7 cellular contexts compared by ENCODE assay signal in genomic region chr14:77037886-77038511, GRCh38. TPM values are rescaled to one million over a fixed set of nuclear protein-coding genes. Genes with fewer than 3 reads are reported as not detected.
A peak's percentile ranks its signal among the peaks of the same experiment; 100 is the strongest.
DNase-seq lines count a peak whose midpoint lies in the region; ATAC-seq, FAIRE-seq and TF ChIP-seq lines count a peak whose summit lies in the region.

No MANE protein-coding gene starts in this region.

- DNase-seq in IMR-90 (no peak), endothelial cell of umbilical vein (ENCODE audit: low read depth, low spot score) (peak; percentile 58), retina (peak; percentile 60), middle frontal gyrus (ENCODE audit: extremely low spot score, low spot score) (no peak), NCI-H1048 (lab: John Stamatoyannopoulos, UW) (no peak)
- peak; percentile 66 to 69 for DNase-seq in activated CD4-positive, alpha-beta T cell treated with anti-CD3 and anti-CD28 coated beads, Interleukin-2, amount 50 U/mL, for 48 hours

- H3K4me1 ChIP-seq in IMR-90 (ENCODE audit: control insufficient read depth, insufficient read depth, low read length): peaks cover 35% of the 10 kb centered on the region
- peaks cover 73% of the 10 kb centered on the region for H3K4me1 ChIP-seq in endothelial cell of umbilical vein (ENCODE audit: control insufficient read depth, extremely low read depth, insufficient read depth, low read length)

- in situ Hi-C loops in IMR-90 (cut with MboI; ENCODE audit: low sequenced_read_pairs): loop anchor here (25.0 kb wide), 1 partner anchor 1751 kb away; the partner anchor contains the start of gene FOS

- H3K4me3 ChIP-seq in IMR-90 (ENCODE audit: insufficient read depth, low read depth, low read length) (no peak overlapping the region), endothelial cell of umbilical vein (replicated peaks in 1 of 3; ENCODE audit: insufficient read depth in 1 of 3, low read depth in 1 of 3, low read length in 3 of 3) (peak overlapping the region in 1 of 3 experiments; percentile 3)

- H4K5ac ChIP-seq in IMR-90 (ENCODE audit: low read depth, low read length): peak overlapping the region; percentile 79

- H2AFZ ChIP-seq in IMR-90 (replicated peaks; ENCODE audit: low read length, poor library complexity): peak overlapping the region; percentile 68
- peak overlapping the region; percentile 69 for H2AFZ ChIP-seq in endothelial cell of umbilical vein (ENCODE audit: low read depth, low read length)

- peak; percentile 38 for FAIRE-seq in endothelial cell of umbilical vein (lab: Jason Lieb, UNC)

- peak overlapping the region; percentile 94 for H2BK15ac ChIP-seq in IMR-90 (ENCODE audit: low read depth, low read length)

- dilution Hi-C loops in IMR-90 (cut with HindIII; ENCODE audit: low sequenced_read_pairs, unreplicated experiment): no loop called here
- dilution Hi-C loops in endothelial cell of umbilical vein (cut with MboI; ENCODE audit: extremely low pct_ligation_motif_present, low sequenced_read_pairs): no loop called here

- H3K36me3 ChIP-seq in IMR-90 (ENCODE audit: control insufficient read depth, insufficient read depth, low read length): no peaks in the 10 kb centered on the region
- no peaks in the 10 kb centered on the region for H3K36me3 ChIP-seq in endothelial cell of umbilical vein (ENCODE audit: control insufficient read depth in 2 of 2, extremely low read depth in 1 of 2, insufficient read depth in 2 of 2, low read length in 2 of 2)

- H3K79me1 ChIP-seq in IMR-90 (ENCODE audit: low read depth in 1 of 2, low read length in 2 of 2): peaks cover 3 to 34% of the 10 kb centered on the region in 2 experiments; a peak in 2 of 4 replicates

- TF ChIP-seq POLR2A in IMR-90 (IDR thresholded peaks at IDR 0.05; ENCODE audit: low read depth, low read length): no peak
- TF ChIP-seq POLR2A in endothelial cell of umbilical vein (IDR thresholded peaks at IDR 0.05; ENCODE audit: low read depth, low read length): peak; percentile 21

- H3K23ac ChIP-seq in IMR-90 (ENCODE audit: low read depth, low read length): peak overlapping the region; percentile 88

- H3K27me3 ChIP-seq in IMR-90 (ENCODE audit: control insufficient read depth, insufficient read depth, low read length) (no peaks in the 10 kb centered on the region), endothelial cell of umbilical vein (ENCODE audit: control insufficient read depth in 2 of 2, insufficient read depth in 2 of 2, low read length in 2 of 2) (no peaks in the 10 kb centered on the region)

- peak overlapping the region; percentile 96 for H2BK5ac ChIP-seq in IMR-90 (ENCODE audit: low read depth, low read length, poor library complexity, severe bottlenecking)

- ATAC-seq in IMR-90 (ENCODE audit: low read depth) (no peak), GM19397 (IDR thresholded peaks at IDR 0.05; ENCODE audit: unreplicated experiment) (no peak)

- H3K18ac ChIP-seq in IMR-90 (ENCODE audit: low read depth, low read length): peak overlapping the region; percentile 92

- peak overlapping the region; percentile 90 for H2AK9ac ChIP-seq in IMR-90 (replicated peaks; ENCODE audit: low read depth, low read length, poor library complexity)

- H3K14ac ChIP-seq in IMR-90 (replicated peaks; ENCODE audit: low read depth, low read length): peak overlapping the region; percentile 86

- H3K9ac ChIP-seq in IMR-90 (ENCODE audit: low read depth, low read length) (peak overlapping the region; percentile 26), endothelial cell of umbilical vein (replicated peaks; ENCODE audit: extremely low read depth, insufficient read depth, low read length) (peak overlapping the region; percentile 46)

- H3K9me3 ChIP-seq in IMR-90 (ENCODE audit: control insufficient read depth, insufficient read depth, low read length) (no peaks in the 10 kb centered on the region), endothelial cell of umbilical vein (replicated peaks; ENCODE audit: control insufficient read depth, insufficient read depth, low read length) (no peaks in the 10 kb centered on the region)

- POLR2A ChIA-PET in IMR-90 (lab: Charles Lee; ENCODE audit: unreplicated experiment): interaction anchor here (0.6 to 1.4 kb wide), 3 partner anchors 9 to 119 kb away, joined by 3 to 4 read pairs (median 4); partner anchors contain the start of gene IRF2BPL
- POLR2A ChIA-PET in endothelial cell of umbilical vein (lab: Charles Lee): no interaction called here

- no peak for TF ChIP-seq RAD21 in IMR-90 (IDR thresholded peaks at IDR 0.05; ENCODE audit: low read length)

- H4K8ac ChIP-seq in IMR-90 (ENCODE audit: low read depth in 2 of 2, low read length in 2 of 2): peak overlapping the region; percentile 91 to 92

- CTCF ChIA-PET in IMR-90 (lab: Yijun Ruan, JAX) (interaction anchor here (0.7 to 2.3 kb wide), 4 partner anchors 9 to 124 kb away, joined by 3 to 12 read pairs (median 5); partner anchors contain the start of gene IRF2BPL), endothelial cell of umbilical vein (lab: Charles Lee) (interaction anchor here (1.2 kb wide), 2 partner anchors 11 to 125 kb away, joined by 4 to 5 read pairs; no protein-coding TSS in a partner anchor)

- H3K4me2 ChIP-seq in IMR-90 (ENCODE audit: low read depth, low read length) (peak overlapping the region; percentile 35), endothelial cell of umbilical vein (ENCODE audit: insufficient read depth, low read length) (peak overlapping the region; percentile 59)

- no TSS peak for BruUV-seq in IMR-90 (replicated peaks; lab: Mats Ljungman, UMichigan)
- BruUV-seq in endothelial cell of umbilical vein (replicated peaks; lab: Mats Ljungman, UMichigan): no TSS peak

- peak overlapping the region; percentile 95 for H4K91ac ChIP-seq in IMR-90 (ENCODE audit: insufficient read depth, low read depth, low read length)

- H2AK5ac ChIP-seq in IMR-90 (ENCODE audit: low read depth, low read length): peak overlapping the region; percentile 96

- H3K9me1 ChIP-seq in IMR-90 (ENCODE audit: insufficient read depth, low read length) (peaks cover 8% of the 10 kb centered on the region), endothelial cell of umbilical vein (replicated peaks; ENCODE audit: control insufficient read depth, extremely low read depth, insufficient read depth, low read length) (no peaks in the 10 kb centered on the region)

- intact Hi-C loops in IMR-90 (cut with micrococcal nuclease): no loop called here
- intact Hi-C loops in endothelial cell of umbilical vein (cut with micrococcal nuclease): no loop called here

- TF ChIP-seq CTCF in IMR-90 (conservative IDR thresholded peaks at IDR 0.05; ENCODE audit: low read depth, low read length) (no peak), endothelial cell of umbilical vein (IDR thresholded peaks at IDR 0.05; ENCODE audit: extremely low read depth in 1 of 2, insufficient read depth in 1 of 2, low read depth in 1 of 2, low read length in 2 of 2) (no peak)

- H3K27ac ChIP-seq in IMR-90 (ENCODE audit: insufficient read depth, low read length) (peak overlapping the region; percentile 84), endothelial cell of umbilical vein (ENCODE audit: insufficient read depth, low read depth, low read length) (peak overlapping the region; percentile 79)

- H2BK120ac ChIP-seq in IMR-90 (ENCODE audit: low read depth, low read length): peak overlapping the region; percentile 97

- H4K20me1 ChIP-seq in IMR-90 (ENCODE audit: insufficient read depth, low read length) (0 out of 2 replicates have a peak, but pooled peaks cover 3% of the 10 kb centered on the region), endothelial cell of umbilical vein (replicated peaks; ENCODE audit: control insufficient read depth, extremely low read depth, insufficient read depth, low read length) (no peaks in the 10 kb centered on the region)

- H2BK20ac ChIP-seq in IMR-90 (ENCODE audit: low read depth, low read length): peak overlapping the region; percentile 94

- peak overlapping the region; percentile 98 for H3K56ac ChIP-seq in IMR-90 (ENCODE audit: extremely low read depth, insufficient read depth, low read length)

- H3K79me2 ChIP-seq in endothelial cell of umbilical vein (ENCODE audit: control insufficient read depth, insufficient read depth, low read length): no peaks in the 10 kb centered on the region

- 14% methylated on average over 5 of the region's 21 CpGs; no CpG with 5 or more reads in 1 of the 2 experiments for WGBS in IMR-90 (ENCODE audit: extremely low coverage in 2 of 2, insufficient read length in 1 of 2), 2 experiments

- peak overlapping the region; percentile 97 for H3K4ac ChIP-seq in IMR-90 (ENCODE audit: low read depth, low read length)

TF ChIP-seq in IMR-90, 13 proteins besides CTCF, POLR2A, EP300 and RAD21:
- TF ChIP-seq SMC3 (IDR thresholded peaks at IDR 0.05; ENCODE audit: low read depth, low read length) (no peak), MAZ (IDR thresholded peaks at IDR 0.05; ENCODE audit: borderline replicate concordance, low read depth, low read length) (peak; percentile 48; the same call in 1 of the 2 replicates)

TF ChIP-seq in endothelial cell of umbilical vein, 7 proteins besides CTCF, POLR2A, EP300 and RAD21:
- TF ChIP-seq GATA2 (IDR thresholded peaks at IDR 0.05; ENCODE audit: insufficient read depth, insufficient read length, low read depth, low read length): no peak
- no peak for TF ChIP-seq POLR2AphosphoS5 (IDR thresholded peaks at IDR 0.05; ENCODE audit: insufficient read depth, low read depth, low read length)
- TF ChIP-seq, protein P1, sequence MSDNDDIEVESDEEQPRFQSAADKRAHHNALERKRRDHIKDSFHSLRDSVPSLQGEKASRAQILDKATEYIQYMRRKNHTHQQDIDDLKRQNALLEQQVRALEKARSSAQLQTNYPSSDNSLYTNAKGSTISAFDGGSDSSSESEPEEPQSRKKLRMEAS (IDR thresholded peaks at IDR 0.05; ENCODE audit: insufficient read depth, insufficient read length): no peak
- TF ChIP-seq FOS (IDR thresholded peaks at IDR 0.05; ENCODE audit: borderline replicate concordance, insufficient read depth, low read length): peak; percentile 71
TF ChIP-seq in endothelial cell of umbilical vein: peak in this region for 1.

RNA-seq across cellular contexts. Expression of gene IRF2BPL, which starts 9.5 kb away (rescaled TPM):
- total RNA-seq in IMR-90 (2012; rRNA removed) (6.3 and 8.9 TPM in 2 replicates), endothelial cell of umbilical vein (23.1 and 23.3 TPM in 2 replicates)
- polyA plus RNA-seq in IMR-90 (2012; rRNA removed) (14.5 and 15.8 TPM in 2 replicates), endothelial cell of umbilical vein (9.3 and 11.8 TPM in 2 replicates)
- polyA plus RNA-seq in IMR-90 (2012; cell fraction: cytosol; rRNA removed): 13.2 and 35.9 TPM in 2 replicates
- polyA plus RNA-seq in IMR-90 (2012; cell fraction: nucleus; rRNA removed; ENCODE audit: low replicate concordance): 24.7 and 36.8 TPM in 2 replicates
- 5.0 and 8.9 TPM in 2 replicates for polyA plus RNA-seq in endothelial cell of umbilical vein (2011; cell fraction: cytosol; rRNA removed)
- 8.3 and 11.8 TPM in 2 replicates for polyA plus RNA-seq in endothelial cell of umbilical vein (2011; cell fraction: nucleus; rRNA removed)
- 9.8 and 13.7 TPM in 2 replicates for polyA plus RNA-seq in endothelial cell of umbilical vein (2012)
- polyA minus RNA-seq in endothelial cell of umbilical vein: 6.5 and 8.8 TPM in 2 replicates
- 14.1 TPM for polyA minus RNA-seq in endothelial cell of umbilical vein (2011; cell fraction: cytosol; rRNA and poly(A)+ RNA removed)
- polyA minus RNA-seq in endothelial cell of umbilical vein (2011; cell fraction: nucleus; rRNA and poly(A)+ RNA removed): 4.9 and 14.9 TPM in 2 replicates

Comparison
In these comparisons a context has a peak if more than half of its experiments do, and no peak if none do; other contexts are left out.
1. DNase-seq: peak in activated CD4-positive, alpha-beta T cell treated with anti-CD3 and anti-CD28 coated beads, Interleukin-2, amount 50 U/mL, for 48 hours (2 of 2), endothelial cell of umbilical vein (single experiment) and retina (single experiment); none in IMR-90 (single experiment), middle frontal gyrus (single experiment) and NCI-H1048 (single experiment).